In the genomic region with DNA sequence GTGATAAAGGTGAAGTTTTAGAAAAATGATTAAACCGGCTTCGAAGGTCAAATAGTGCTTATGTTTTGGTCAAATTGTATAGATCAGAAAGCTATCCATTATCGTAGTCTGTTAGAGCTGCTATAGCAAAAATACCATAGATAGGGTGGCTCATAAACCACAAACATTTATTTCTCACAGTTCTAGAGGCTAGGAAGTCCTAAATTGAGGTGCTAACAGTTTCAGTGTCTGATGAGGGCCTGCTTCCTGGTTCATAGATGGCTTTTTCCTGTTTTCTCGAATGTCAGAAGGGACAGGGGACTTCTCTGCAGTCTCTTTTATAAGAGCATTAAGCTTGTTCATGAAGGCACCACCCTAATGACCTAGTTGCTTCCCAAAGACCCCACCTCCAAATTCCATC, we compare ENCODE assay signal across 24 cellular contexts.
"Had no signal": no experiment of that assay in that cellular context is flagged by ENCODE, and none has a peak within 500 bp of the region (broad histone marks: within the 10 kb centered on the region; RNA-seq: fewer than 3 reads in every experiment).

No MANE protein-coding gene starts in this region.

- H3K4me3 Mint-ChIP-seq: endodermal cell, naive B cell, neural progenitor cell had no signal

- H3K4me1 Mint-ChIP-seq: naive B cell had no signal

- DNase-seq: colonic mucosa; dermis blood vessel endothelial cell; endodermal cell; erythroblast; foreskin melanocyte; head of caudate nucleus; left colon; left ventricle myocardium superior; mesendoderm; naive B cell; nucleus accumbens; ovary; sigmoid colon; stimulated activated CD4-positive, alpha-beta T cell treated with anti-CD3 and anti-CD28 coated beads, Interleukin-12 subunit alpha, Interleukin-12 subunit beta, amount 100 ng/mL, for 4 hours; stimulated activated naive CD4-positive, alpha-beta T cell; stomach; substantia nigra; transverse colon had no signal

- H2AFZ ChIP-seq: hepatocyte, neural progenitor cell had no signal

- H3K4me3 ChIP-seq: colonic mucosa, hepatocyte, lung, neural progenitor cell, ovary, right atrium auricular region, sigmoid colon, skin epidermis, stomach, thoracic aorta, transverse colon had no signal

- H3K27ac ChIP-seq: colonic mucosa, hepatocyte, neural progenitor cell, ovary, right atrium auricular region, sigmoid colon, skin epidermis, stomach, thoracic aorta, transverse colon had no signal

- ATAC-seq: left colon, left ventricle myocardium superior had no signal

- H3K4me2 ChIP-seq: hepatocyte, neural progenitor cell had no signal

- H3K79me2 ChIP-seq: hepatocyte had no signal

- H3K4me1 ChIP-seq: colonic mucosa, neural progenitor cell, right atrium auricular region, sigmoid colon, stomach, transverse colon had no signal

- H3K27ac Mint-ChIP-seq: endodermal cell, naive B cell, neural progenitor cell had no signal

- H3K27me3 ChIP-seq: colonic mucosa, hepatocyte, neural progenitor cell, ovary, right atrium auricular region, sigmoid colon, stomach, transverse colon had no signal

- H3K36me3 ChIP-seq: colonic mucosa, neural progenitor cell, ovary, right atrium auricular region, sigmoid colon, stomach, thoracic aorta, transverse colon had no signal

- H3K9ac ChIP-seq: neural progenitor cell had no signal

- H3K9me3 ChIP-seq: colonic mucosa, ovary, right atrium auricular region, thoracic aorta, transverse colon had no signal
